In the genomic region with DNA sequence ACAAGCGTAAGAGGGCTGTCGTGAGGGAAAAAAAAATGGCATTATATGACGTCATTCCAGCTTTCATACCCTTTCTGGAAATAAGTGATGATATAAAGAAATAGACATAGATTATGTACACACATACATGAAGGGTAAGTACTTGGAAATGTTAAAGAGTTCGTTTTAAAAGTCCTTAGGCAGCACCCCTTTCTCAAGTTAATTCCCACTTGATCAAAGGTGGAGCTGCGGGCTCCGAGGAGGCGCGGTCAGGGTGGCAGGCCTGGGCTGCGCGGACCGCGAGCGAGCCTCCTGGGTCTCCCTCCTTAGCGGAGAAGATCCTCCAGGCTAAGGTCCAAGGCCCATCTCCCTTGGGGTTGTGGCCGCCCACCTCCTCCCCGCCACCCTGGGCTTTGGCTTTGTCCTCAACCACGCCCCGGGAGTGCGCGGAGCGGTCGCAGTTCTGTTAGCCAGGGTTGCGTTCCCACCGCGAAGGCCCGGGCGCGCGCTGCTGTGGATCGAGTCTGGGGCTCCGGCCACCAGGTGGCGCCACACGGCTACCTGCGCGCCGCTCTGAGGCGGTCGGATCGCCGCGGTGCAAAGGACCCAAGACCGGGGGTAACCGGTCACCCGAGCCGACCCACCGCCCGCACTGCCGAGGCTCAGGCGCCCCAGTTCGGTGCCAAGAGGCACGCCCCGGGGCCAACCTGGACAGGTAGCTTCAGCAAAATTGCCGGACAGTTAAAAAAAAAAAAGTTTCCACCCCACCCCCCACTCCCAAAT, we compare ENCODE assay signal across 8 cellular contexts.
A peak's percentile ranks its signal among the peaks of the same experiment; 100 is the strongest.
DNase-seq lines count a peak whose midpoint lies in the region; ATAC-seq and TF ChIP-seq lines count a peak whose summit lies in the region.

No MANE protein-coding gene starts in this region.

- no peaks in the 10 kb centered on the region for H3K9me2 ChIP-seq in MM.1S (replicated peaks; ENCODE audit: insufficient read depth, low read length)

- ATAC-seq in GM21737 (IDR thresholded peaks at IDR 0.05; ENCODE audit: unreplicated experiment): peak; percentile 61
- peak; percentile 93 for ATAC-seq in T-helper 17 cell
- ATAC-seq in sciatic nerve: peak; percentile 96
- no peak for ATAC-seq in GM18873 (IDR thresholded peaks at IDR 0.05; ENCODE audit: low FRiP score, unreplicated experiment)

- H3K4me1 Mint-ChIP-seq in T-helper 17 cell: peaks cover 10% of the 10 kb centered on the region

- peak overlapping the region; percentile 30; the same call in 1 of the 2 replicates for H3K9ac ChIP-seq in MM.1S (ENCODE audit: low read length)

- intact Hi-C loops in sciatic nerve (cut with DNase I): loop anchor here (5.0 kb wide), 1 partner anchor 206 kb away; no protein-coding TSS in a partner anchor

- DNase-seq in DMS53 (lab: John Stamatoyannopoulos, UW): peak; percentile 83
- peak; percentile 75 for DNase-seq in MM.1S
- peak; percentile 67 to 80 (median 77) for DNase-seq in T-helper 17 cell
- peak in 53 of 58 donors; percentile 20 to 84 (median 48) for DNase-seq in anterior cingulate cortex (lab: John Stamatoyannopoulos, UW)
- peak in 46 of 51 donors; percentile 14 to 83 (median 50) for DNase-seq in hypothalamus (lab: John Stamatoyannopoulos, UW)
- peak; percentile 92 for DNase-seq in sciatic nerve (ENCODE audit: low spot score)

- H3K79me2 ChIP-seq in MM.1S (ENCODE audit: low read length): no peaks in the 10 kb centered on the region

- no peaks in the 10 kb centered on the region for H3K9me3 ChIP-seq in MM.1S (replicated peaks; ENCODE audit: insufficient read depth, low read length)
- H3K9me3 ChIP-seq in T-helper 17 cell (ENCODE audit: control insufficient read depth, low read length, poor library complexity, severe bottlenecking): no peaks in the 10 kb centered on the region

- no peak overlapping the region for H3K27ac ChIP-seq in MM.1S (ENCODE audit: low read length)

- H3K27ac Mint-ChIP-seq in T-helper 17 cell: peak overlapping the region; percentile 32

- peak; percentile 89 for TF ChIP-seq CTCF in MM.1S (IDR thresholded peaks at IDR 0.05; ENCODE audit: low read length)

- H3K27me3 ChIP-seq in MM.1S (replicated peaks; ENCODE audit: insufficient read depth, low read length): no peaks in the 10 kb centered on the region

- peaks cover 12% of the 10 kb centered on the region; the same call in 1 of the 2 replicates for H3F3A ChIP-seq in MM.1S (ENCODE audit: insufficient read depth, low read length)

- peak overlapping the region; percentile 80 for H3K4me2 ChIP-seq in MM.1S (ENCODE audit: low read depth, low read length)

- peaks cover 18% of the 10 kb centered on the region for H3K4me1 ChIP-seq in MM.1S (ENCODE audit: low read length)

- no peaks in the 10 kb centered on the region for H4K20me1 ChIP-seq in MM.1S (ENCODE audit: insufficient read depth, low read length)

- H3K4me3 Mint-ChIP-seq in T-helper 17 cell: peak overlapping the region; percentile 71

- peaks cover 5% of the 10 kb centered on the region for H3K27me3 Mint-ChIP-seq in T-helper 17 cell

- H2AFZ ChIP-seq in MM.1S (ENCODE audit: low read length): peak overlapping the region; percentile 80

- peak overlapping the region; percentile 67 for H3K4me3 ChIP-seq in MM.1S (ENCODE audit: low read length)

- no peaks in the 10 kb centered on the region for H3K36me3 ChIP-seq in MM.1S (replicated peaks; ENCODE audit: insufficient read depth, low read length)

- H3K36me3 Mint-ChIP-seq in T-helper 17 cell (ENCODE audit: low read depth): no peaks in the 10 kb centered on the region
